24 cellular contexts compared by ENCODE assay signal in genomic region chr22:35910926-35911325, GRCh38.
"Had no signal": no experiment of that assay in that cellular context is flagged by ENCODE, and none has a peak within 500 bp of the region (broad histone marks: within the 10 kb centered on the region; RNA-seq: fewer than 3 reads in every experiment).

No MANE protein-coding gene starts in this region.

- H3K36me3 Mint-ChIP-seq: activated CD4-positive, alpha-beta memory T cell treated with anti-CD3 and anti-CD28 coated beads for 36 hours; stimulated activated effector memory CD8-positive, alpha-beta T cell treated with anti-CD3 and anti-CD28 coated beads, Interleukin-12 subunit alpha, Interleukin-12 subunit beta, amount 100 ng/mL, for 72 hours had no signal

- H3K4me3 Mint-ChIP-seq: activated CD4-positive, alpha-beta memory T cell treated with anti-CD3 and anti-CD28 coated beads for 36 hours; activated naive CD8-positive, alpha-beta T cell treated with anti-CD3 and anti-CD28 coated beads, Interleukin-2, amount 50 U/mL, for 24 hours; activated T-cell treated with anti-CD3 and anti-CD28 coated beads, Interleukin-2, amount 50 U/mL, for 72 hours; dendritic cell treated with granulocyte-macrophage colony-stimulating factor and Interleukin-4, amounts not matched to agents 40 ng/mL and 50 ng/mL, for 4 days; nephron progenitor cell; stimulated activated effector memory CD8-positive, alpha-beta T cell treated with anti-CD3 and anti-CD28 coated beads, Interleukin-12 subunit alpha, Interleukin-12 subunit beta, amount 100 ng/mL, for 72 hours; stimulated activated naive CD8-positive, alpha-beta T cell treated with anti-CD3 and anti-CD28 coated beads, Interleukin-15, amount 100 ng/mL, for 72 hours had no signal

- H3K27ac ChIP-seq: body of pancreas, tibial artery had no signal

- DNase-seq: activated CD4-positive, alpha-beta memory T cell treated with anti-CD3 and anti-CD28 coated beads for 36 hours; activated CD4-positive, alpha-beta T cell treated with anti-CD3 and anti-CD28 coated beads for 48 hours; activated effector memory CD4-positive, alpha-beta T cell treated with anti-CD3 and anti-CD28 coated beads, Interleukin-2, amount 50 U/mL, for 16 hours; activated naive CD4-positive, alpha-beta T cell treated with anti-CD3 and anti-CD28 coated beads, Interleukin-2, amount 50 U/mL, for 16 hours; activated naive CD8-positive, alpha-beta T cell treated with anti-CD3 and anti-CD28 coated beads, Interleukin-2, amount 50 U/mL, for 24 hours; activated T-cell treated with anti-CD3 and anti-CD28 coated beads, Interleukin-2, amount 50 U/mL, for 72 hours; body of pancreas; caudate nucleus; effector CD4-positive, alpha-beta T cell; foreskin melanocyte; glutamatergic neuron; hypothalamus; islet precursor cell; midbrain; nephron progenitor cell; nucleus accumbens; posterior cingulate gyrus; stimulated activated CD4-positive, alpha-beta T cell treated with anti-CD3 and anti-CD28 coated beads, Interleukin-12 subunit alpha, Interleukin-12 subunit beta, amount 100 ng/mL, for 4 hours; stimulated activated naive CD8-positive, alpha-beta T cell treated with anti-CD3 and anti-CD28 coated beads, Interleukin-15, amount 100 ng/mL, for 72 hours; tibial artery had no signal

- H3K27ac Mint-ChIP-seq: activated CD4-positive, alpha-beta memory T cell treated with anti-CD3 and anti-CD28 coated beads for 36 hours; activated naive CD8-positive, alpha-beta T cell treated with anti-CD3 and anti-CD28 coated beads, Interleukin-2, amount 50 U/mL, for 24 hours; activated T-cell treated with anti-CD3 and anti-CD28 coated beads, Interleukin-2, amount 50 U/mL, for 72 hours; dendritic cell treated with granulocyte-macrophage colony-stimulating factor and Interleukin-4, amounts not matched to agents 40 ng/mL and 50 ng/mL, for 4 days; nephron progenitor cell; stimulated activated effector memory CD8-positive, alpha-beta T cell treated with anti-CD3 and anti-CD28 coated beads, Interleukin-12 subunit alpha, Interleukin-12 subunit beta, amount 100 ng/mL, for 72 hours; stimulated activated naive CD8-positive, alpha-beta T cell treated with anti-CD3 and anti-CD28 coated beads, Interleukin-15, amount 100 ng/mL, for 72 hours had no signal

- H3K9me3 Mint-ChIP-seq: activated CD4-positive, alpha-beta memory T cell treated with anti-CD3 and anti-CD28 coated beads for 36 hours; activated naive CD8-positive, alpha-beta T cell treated with anti-CD3 and anti-CD28 coated beads, Interleukin-2, amount 50 U/mL, for 24 hours; activated T-cell treated with anti-CD3 and anti-CD28 coated beads, Interleukin-2, amount 50 U/mL, for 72 hours; dendritic cell treated with granulocyte-macrophage colony-stimulating factor and Interleukin-4, amounts not matched to agents 40 ng/mL and 50 ng/mL, for 4 days; nephron progenitor cell; stimulated activated effector memory CD8-positive, alpha-beta T cell treated with anti-CD3 and anti-CD28 coated beads, Interleukin-12 subunit alpha, Interleukin-12 subunit beta, amount 100 ng/mL, for 72 hours; stimulated activated naive CD8-positive, alpha-beta T cell treated with anti-CD3 and anti-CD28 coated beads, Interleukin-15, amount 100 ng/mL, for 72 hours had no signal

- H3K27me3 Mint-ChIP-seq: dendritic cell treated with granulocyte-macrophage colony-stimulating factor and Interleukin-4, amounts not matched to agents 40 ng/mL and 50 ng/mL, for 4 days had no signal

- H3K9me3 ChIP-seq: body of pancreas, tibial artery had no signal

- H3K36me3 ChIP-seq: tibial artery had no signal

- H3K27me3 ChIP-seq: body of pancreas, tibial artery had no signal

- ATAC-seq: activated naive CD8-positive, alpha-beta T cell treated with anti-CD3 and anti-CD28 coated beads, Interleukin-2, amount 50 U/mL, for 24 hours; activated T-cell treated with anti-CD3 and anti-CD28 coated beads, Interleukin-2, amount 50 U/mL, for 72 hours; body of pancreas; esophagus mucosa; SK-N-SH treated with all-trans-retinoic acid at 6 μM for 48 hours; stimulated activated effector memory CD8-positive, alpha-beta T cell treated with anti-CD3 and anti-CD28 coated beads, Interleukin-12 subunit alpha, Interleukin-12 subunit beta, amount 100 ng/mL, for 72 hours; stimulated activated naive CD8-positive, alpha-beta T cell treated with anti-CD3 and anti-CD28 coated beads, Interleukin-15, amount 100 ng/mL, for 72 hours had no signal

- H3K4me3 ChIP-seq: body of pancreas, tibial artery had no signal
